In the genomic region with DNA sequence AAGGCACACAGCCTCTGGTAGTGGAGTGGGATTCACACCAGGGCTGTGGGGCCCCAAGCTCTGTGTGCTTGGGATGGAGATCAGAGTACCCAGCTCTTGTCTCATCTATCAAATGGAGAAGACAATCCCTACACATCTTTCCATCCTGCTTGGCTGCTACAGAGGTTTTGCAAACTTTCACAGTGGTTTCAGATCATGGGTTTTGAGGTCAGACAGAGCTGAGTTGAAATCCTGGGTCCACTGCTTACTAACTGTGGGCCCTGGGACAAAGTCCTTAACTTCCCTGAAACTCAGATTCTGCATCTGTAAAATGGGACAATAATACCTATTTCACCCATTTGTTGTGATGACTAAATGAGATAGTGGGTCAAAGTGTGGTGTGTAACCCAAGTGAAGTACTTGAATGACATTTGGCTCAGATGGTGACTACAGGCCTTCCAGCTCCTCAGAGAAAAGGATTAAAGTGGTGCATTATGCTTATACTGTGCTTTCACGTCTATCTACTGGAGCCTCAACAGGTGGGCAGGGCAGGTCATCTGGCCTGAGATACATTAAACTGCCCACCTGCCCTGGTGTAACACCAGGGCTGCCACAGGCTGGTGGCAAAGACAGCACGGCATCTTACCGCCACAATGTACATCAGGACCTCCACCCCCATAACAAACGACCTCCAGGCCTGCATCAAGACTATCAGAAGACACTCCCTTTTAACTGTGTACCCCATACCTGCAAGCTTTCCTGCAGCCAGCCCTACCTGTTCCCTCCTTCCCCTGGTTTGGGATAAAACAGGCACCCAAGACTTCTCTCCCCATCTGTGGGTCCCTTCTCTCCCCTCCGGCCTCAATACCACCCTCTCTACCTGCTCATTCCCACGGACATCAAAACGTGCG, we compare ENCODE assay signal across 9 cellular contexts. TPM values are rescaled to one million over a fixed set of nuclear protein-coding genes. Genes with fewer than 3 reads are reported as not detected.
DNase-seq lines count a peak whose midpoint lies in the region; ATAC-seq and TF ChIP-seq lines count a peak whose summit lies in the region.
"Had no signal": no experiment of that assay in that cellular context is flagged by ENCODE, and none has a peak within 500 bp of the region (broad histone marks: within the 10 kb centered on the region; RNA-seq: fewer than 3 reads in every experiment).

No MANE protein-coding gene starts in this region.

- peak overlapping the region; percentile 77 for H3K27ac Mint-ChIP-seq in dendritic cell treated with granulocyte-macrophage colony-stimulating factor and Interleukin-4, amounts not matched to agents 40 ng/mL and 50 ng/mL, for 4 days

- H3K36me3 ChIP-seq in skeletal muscle satellite cell (ENCODE audit: insufficient read depth, low read length): no peaks in the 10 kb centered on the region

- TF ChIP-seq CTCF in GM12865 (IDR thresholded peaks at IDR 0.05; ENCODE audit: insufficient read depth, low read depth, low read length, missing control alignments) (no peak), NB4 (IDR thresholded peaks at IDR 0.05; ENCODE audit: low read depth, low read length) (no peak), GM13976 (IDR thresholded peaks at IDR 0.05; ENCODE audit: borderline replicate concordance, control extremely low read depth, extremely low read depth, insufficient read depth, missing control alignments) (no peak)

- no peak for TF ChIP-seq POLR2A in NB4 (IDR thresholded peaks at IDR 0.05; ENCODE audit: extremely low read depth, insufficient read length)

- peaks cover 47% of the 10 kb centered on the region for H3K4me1 ChIP-seq in skeletal muscle satellite cell (ENCODE audit: control insufficient read depth, insufficient read depth, low read length)

- in situ Hi-C loops in GM13976 (cut with MboI; ENCODE audit: low sequenced_read_pairs, unreplicated experiment): no loop called here

- intact Hi-C loops in dendritic cell treated with granulocyte-macrophage colony-stimulating factor and Interleukin-4, amounts not matched to agents 40 ng/mL and 50 ng/mL, for 4 days (cut with micrococcal nuclease): loop anchor here (2.0 kb wide), 1 partner anchor 51 kb away; the partner anchor contains the start of gene PHF19

- H3K4me3 ChIP-seq in GM12865 (ENCODE audit: low read depth, low read length): peak overlapping the region; percentile 62
- H3K4me3 ChIP-seq in NB4 (ENCODE audit: low read depth, low read length): no peak overlapping the region
- no peak overlapping the region for H3K4me3 ChIP-seq in skeletal muscle satellite cell (ENCODE audit: low read length)

- H3K4me2 ChIP-seq in skeletal muscle satellite cell (ENCODE audit: low read length): peak overlapping the region; percentile 89

- no peak overlapping the region for H3K4me3 Mint-ChIP-seq in dendritic cell treated with granulocyte-macrophage colony-stimulating factor and Interleukin-4, amounts not matched to agents 40 ng/mL and 50 ng/mL, for 4 days

- no peaks in the 10 kb centered on the region for H3K27me3 ChIP-seq in skeletal muscle satellite cell (ENCODE audit: control insufficient read depth, insufficient read depth, low read length)

- no peaks in the 10 kb centered on the region for H3K27me3 Mint-ChIP-seq in dendritic cell treated with granulocyte-macrophage colony-stimulating factor and Interleukin-4, amounts not matched to agents 40 ng/mL and 50 ng/mL, for 4 days

- no peak overlapping the region for H3K9ac ChIP-seq in skeletal muscle satellite cell (ENCODE audit: low read depth, low read length)

- ATAC-seq in HG03095 (IDR thresholded peaks at IDR 0.05; ENCODE audit: unreplicated experiment) (no peak), HG03097 (IDR thresholded peaks at IDR 0.05; ENCODE audit: low FRiP score, unreplicated experiment) (no peak)

- H3K36me3 Mint-ChIP-seq in dendritic cell treated with granulocyte-macrophage colony-stimulating factor and Interleukin-4, amounts not matched to agents 40 ng/mL and 50 ng/mL, for 4 days (ENCODE audit: low read depth): peaks cover 19% of the 10 kb centered on the region

- DNase-seq in GM12865 (ENCODE audit: low read depth): peak; percentile 65
- DNase-seq in NB4 (ENCODE audit: low read depth): peak; percentile 37
- no peak for DNase-seq in GM13976 (ENCODE audit: low spot score)
- no peak for DNase-seq in DMS53 treated with DMSO at 0.1 percent for 48 hours (lab: John Stamatoyannopoulos, UW; ENCODE audit: unreplicated experiment)
- DNase-seq: GDM1 had no signal

- peaks cover 77% of the 10 kb centered on the region for H3K4me1 Mint-ChIP-seq in dendritic cell treated with granulocyte-macrophage colony-stimulating factor and Interleukin-4, amounts not matched to agents 40 ng/mL and 50 ng/mL, for 4 days (ENCODE audit: low read depth)

- H3K9me3 ChIP-seq in skeletal muscle satellite cell (replicated peaks; ENCODE audit: low read length): no peaks in the 10 kb centered on the region

- H3K9me3 Mint-ChIP-seq in dendritic cell treated with granulocyte-macrophage colony-stimulating factor and Interleukin-4, amounts not matched to agents 40 ng/mL and 50 ng/mL, for 4 days: no peaks in the 10 kb centered on the region

RNA-seq across cellular contexts. Expression of gene TRAF1, which starts 0.8 kb away (rescaled TPM):
- total RNA-seq in skeletal muscle satellite cell (2012; rRNA removed): 1.1 and 4.1 TPM in 2 replicates

RNA-seq across cellular contexts. Expression of gene PHF19, which starts 50.4 kb away (rescaled TPM):
- 21.0 and 25.8 TPM in 2 replicates for total RNA-seq in skeletal muscle satellite cell (2012; rRNA removed)

Comparison
In these comparisons a context has a peak if more than half of its experiments do, and no peak if none do; other contexts are left out.
1. DNase-seq: peak in GM12865 (single experiment) and NB4 (single experiment); none in GM13976 (single experiment) and DMS53 treated with DMSO at 0.1 percent for 48 hours (single experiment).